In genomic region chr17:45440161-45440859, GRCh38 we compare ENCODE assay signal across 11 cellular contexts. TPM values are rescaled to one million over a fixed set of nuclear protein-coding genes. Genes with fewer than 3 reads are reported as not detected.
DNase-seq lines count a peak whose midpoint lies in the region; ATAC-seq, FAIRE-seq and TF ChIP-seq lines count a peak whose summit lies in the region.
"Had no signal": no experiment of that assay in that cellular context is flagged by ENCODE, and none has a peak within 500 bp of the region (broad histone marks: within the 10 kb centered on the region; RNA-seq: fewer than 3 reads in every experiment).

No MANE protein-coding gene starts in this region.

- 86% methylated on average over 10 of the region's 10 CpGs for WGBS in SK-N-SH (ENCODE audit: low lambda C conversion rate)
- 36 to 55% (median 48%) methylated on average over 10 of the region's 10 CpGs for WGBS in small intestine, 3 donors

- H3K27me3 ChIP-seq in SK-N-SH (ENCODE audit: insufficient read depth) (no peaks in the 10 kb centered on the region), small intestine (ENCODE audit: control insufficient read depth in 2 of 2, insufficient read depth in 2 of 2, low read length in 2 of 2) (no peaks in the 10 kb centered on the region), brain microvascular endothelial cell (replicated peaks) (no peaks in the 10 kb centered on the region)
- H3K27me3 ChIP-seq: heart left ventricle had no signal

- H3K4me3 ChIP-seq in SK-N-SH (ENCODE audit: low read depth in 2 of 2, low read length in 1 of 2) (no peak overlapping the region), fibroblast of mammary gland (ENCODE audit: control insufficient read depth, low read depth, low read length) (no peak overlapping the region), small intestine (ENCODE audit: low read depth in 1 of 2, low read length in 2 of 2) (no peak overlapping the region), brain microvascular endothelial cell (ENCODE audit: low read depth, low read length) (no peak overlapping the region)
- H3K4me3 ChIP-seq: heart left ventricle, SK-N-MC, thoracic aorta had no signal

- H3K9me3 ChIP-seq in SK-N-SH (no peaks in the 10 kb centered on the region), small intestine (ENCODE audit: control insufficient read depth, low read depth) (no peaks in the 10 kb centered on the region)
- H3K9me3 ChIP-seq: heart left ventricle, thoracic aorta had no signal

- POLR2A ChIA-PET in SK-N-SH (lab: Yijun Ruan, JAX) = no interaction called here

- H4K20me1 ChIP-seq in SK-N-SH (ENCODE audit: insufficient read depth) = no peaks in the 10 kb centered on the region

- no peak overlapping the region for H3K9ac ChIP-seq in SK-N-SH

- in situ Hi-C loops in brain microvascular endothelial cell (cut with HindIII; ENCODE audit: low pct_ligation_motif_present, low sequenced_read_pairs) = no loop called here

- TF ChIP-seq RAD21 in SK-N-SH (IDR thresholded peaks at IDR 0.05; ENCODE audit: low read length) = no peak

- H3K27ac ChIP-seq in SK-N-SH (ENCODE audit: low read depth in 2 of 2, low read length in 1 of 2) = no peak overlapping the region; a peak in 1 of 4 replicates
- peak overlapping the region in 1 of 2 donors; percentile 72 for H3K27ac ChIP-seq in small intestine (ENCODE audit: low read depth in 1 of 2, low read length in 1 of 2)
- H3K27ac ChIP-seq in brain microvascular endothelial cell = no peak overlapping the region
- H3K27ac ChIP-seq: heart left ventricle, SK-N-MC, thoracic aorta had no signal

- no peak overlapping the region for H2AFZ ChIP-seq in SK-N-SH (ENCODE audit: low read depth)

- ATAC-seq in SK-N-SH treated with all-trans-retinoic acid at 6 μM for 48 hours = no peak
- ATAC-seq in HG03469 (IDR thresholded peaks at IDR 0.05; ENCODE audit: unreplicated experiment) = no peak
- ATAC-seq: heart left ventricle had no signal

- peaks cover 4 to 11% of the 10 kb centered on the region in 2 experiments for H3K36me3 ChIP-seq in SK-N-SH (replicated peaks in 1 of 2; ENCODE audit: control insufficient read depth in 1 of 2, insufficient read depth in 2 of 2, low read length in 1 of 2)
- peaks cover 0 to 3% of the 10 kb centered on the region in 2 donors for H3K36me3 ChIP-seq in small intestine (ENCODE audit: control insufficient read depth in 2 of 2, insufficient read depth in 2 of 2, low read length in 2 of 2)
- peaks cover 4% of the 10 kb centered on the region for H3K36me3 ChIP-seq in brain microvascular endothelial cell (replicated peaks)

- no peak for TF ChIP-seq EP300 in SK-N-SH (IDR thresholded peaks at IDR 0.05; ENCODE audit: borderline replicate concordance in 1 of 2, low read depth in 1 of 2, low read length in 1 of 2)

- no peaks in the 10 kb centered on the region for H3F3A ChIP-seq in SK-N-SH (replicated peaks; ENCODE audit: insufficient read depth)

- H3K9me2 ChIP-seq in SK-N-SH = no peaks in the 10 kb centered on the region

- no peaks in the 10 kb centered on the region for H3K79me2 ChIP-seq in SK-N-SH (ENCODE audit: insufficient read depth)

- CTCF ChIA-PET in SK-N-SH (lab: Yijun Ruan, JAX) = interaction anchor here (0.6 to 1.0 kb wide), 3 partner anchors 12 to 483 kb away, joined by 3 to 4 read pairs (median 3); no protein-coding TSS in a partner anchor

- FAIRE-seq in small intestine (lab: Jason Lieb, UNC) = no peak

- H3K4me1 ChIP-seq in SK-N-SH (ENCODE audit: control insufficient read depth in 1 of 2, insufficient read depth in 2 of 2, low read depth in 1 of 2, low read length in 1 of 2) (peaks cover 0 to 58% of the 10 kb centered on the region in 2 experiments; a peak in 1 of 4 replicates), small intestine (ENCODE audit: control insufficient read depth in 2 of 2, insufficient read depth in 1 of 2, low read depth in 1 of 2, low read length in 1 of 2) (no peaks in the 10 kb centered on the region)

- TF ChIP-seq CTCF in SK-N-SH (IDR thresholded peaks at IDR 0.05) = no peak
- no peak for TF ChIP-seq CTCF in fibroblast of mammary gland (conservative IDR thresholded peaks at IDR 0.05; ENCODE audit: control insufficient read depth, insufficient read depth, low read depth, low read length)
- no peak for TF ChIP-seq CTCF in brain microvascular endothelial cell (IDR thresholded peaks at IDR 0.05; ENCODE audit: low read depth, low read length, missing control alignments)

- no peak for DNase-seq in SK-N-SH
- peak; percentile 82 for DNase-seq in NCI-H69 (lab: John Stamatoyannopoulos, UW)
- peak; percentile 19 for DNase-seq in fibroblast of mammary gland (ENCODE audit: low read depth)
- peak; percentile 71 for DNase-seq in small intestine
- DNase-seq in brain microvascular endothelial cell = no peak
- no peak for DNase-seq in cerebellar nuclear complex (lab: John Stamatoyannopoulos, UW)
- DNase-seq: heart left ventricle had no signal

- no peak overlapping the region for H3K4me2 ChIP-seq in SK-N-SH

TF ChIP-seq in SK-N-SH, 30 proteins besides CTCF, POLR2A, EP300 and RAD21:
- TF ChIP-seq RFX5 (IDR thresholded peaks at IDR 0.05; ENCODE audit: low read length) (no peak), MXI1 (IDR thresholded peaks at IDR 0.05; ENCODE audit: low read depth, low read length) (no peak), TEAD4 (IDR thresholded peaks at IDR 0.05; ENCODE audit: borderline replicate concordance, insufficient read depth) (no peak), CHD2 (IDR thresholded peaks at IDR 0.05; ENCODE audit: low read length, partially characterized antibody) (no peak), TCF12 (IDR thresholded peaks at IDR 0.05) (no peak), NFIC (IDR thresholded peaks at IDR 0.05; ENCODE audit: borderline replicate concordance) (peak; percentile 41; the same call in 1 of the 2 replicates), MEF2A (IDR thresholded peaks at IDR 0.05; ENCODE audit: borderline replicate concordance, low read depth) (no peak), TAF1 (IDR thresholded peaks at IDR 0.05; ENCODE audit: borderline replicate concordance, low read depth, low read length) (no peak)

TF ChIP-seq in SK-N-SH treated with all-trans-retinoic acid at 6 μM for 48 hours, 23 proteins besides CTCF, POLR2A, EP300 and RAD21 (continues in another document):
- TF ChIP-seq OSR1 (CRISPR knock-in tag; IDR thresholded peaks at IDR 0.05) (no peak), TOX (CRISPR knock-in tag; IDR thresholded peaks at IDR 0.05; ENCODE audit: borderline replicate concordance) (no peak), PATZ1 (CRISPR knock-in tag; IDR thresholded peaks at IDR 0.05; ENCODE audit: borderline replicate concordance) (no peak), BACH2 (CRISPR knock-in tag; IDR thresholded peaks at IDR 0.05; ENCODE audit: borderline replicate concordance) (no peak), CSDC2 (CRISPR knock-in tag; IDR thresholded peaks at IDR 0.05) (no peak), ZFP30 (CRISPR knock-in tag; IDR thresholded peaks at IDR 0.05) (no peak), SNAI2 (CRISPR knock-in tag; IDR thresholded peaks at IDR 0.05) (no peak), ZFP3 (CRISPR knock-in tag; IDR thresholded peaks at IDR 0.05) (no peak)
- TF ChIP-seq, protein P1, sequence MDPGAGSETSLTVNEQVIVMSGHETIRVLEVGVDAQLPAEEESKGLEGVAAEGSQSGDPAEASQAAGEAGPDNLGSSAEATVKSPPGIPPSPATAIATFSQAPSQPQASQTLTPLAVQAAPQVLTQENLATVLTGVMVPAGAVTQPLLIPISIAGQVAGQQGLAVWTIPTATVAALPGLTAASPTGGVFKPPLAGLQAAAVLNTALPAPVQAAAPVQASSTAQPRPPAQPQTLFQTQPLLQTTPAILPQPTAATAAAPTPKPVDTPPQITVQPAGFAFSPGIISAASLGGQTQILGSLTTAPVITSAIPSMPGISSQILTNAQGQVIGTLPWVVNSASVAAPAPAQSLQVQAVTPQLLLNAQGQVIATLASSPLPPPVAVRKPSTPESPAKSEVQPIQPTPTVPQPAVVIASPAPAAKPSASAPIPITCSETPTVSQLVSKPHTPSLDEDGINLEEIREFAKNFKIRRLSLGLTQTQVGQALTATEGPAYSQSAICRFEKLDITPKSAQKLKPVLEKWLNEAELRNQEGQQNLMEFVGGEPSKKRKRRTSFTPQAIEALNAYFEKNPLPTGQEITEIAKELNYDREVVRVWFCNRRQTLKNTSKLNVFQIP (CRISPR knock-in tag; IDR thresholded peaks at IDR 0.05; ENCODE audit: borderline replicate concordance, low read depth) = no peak
- TF ChIP-seq, protein P2, sequence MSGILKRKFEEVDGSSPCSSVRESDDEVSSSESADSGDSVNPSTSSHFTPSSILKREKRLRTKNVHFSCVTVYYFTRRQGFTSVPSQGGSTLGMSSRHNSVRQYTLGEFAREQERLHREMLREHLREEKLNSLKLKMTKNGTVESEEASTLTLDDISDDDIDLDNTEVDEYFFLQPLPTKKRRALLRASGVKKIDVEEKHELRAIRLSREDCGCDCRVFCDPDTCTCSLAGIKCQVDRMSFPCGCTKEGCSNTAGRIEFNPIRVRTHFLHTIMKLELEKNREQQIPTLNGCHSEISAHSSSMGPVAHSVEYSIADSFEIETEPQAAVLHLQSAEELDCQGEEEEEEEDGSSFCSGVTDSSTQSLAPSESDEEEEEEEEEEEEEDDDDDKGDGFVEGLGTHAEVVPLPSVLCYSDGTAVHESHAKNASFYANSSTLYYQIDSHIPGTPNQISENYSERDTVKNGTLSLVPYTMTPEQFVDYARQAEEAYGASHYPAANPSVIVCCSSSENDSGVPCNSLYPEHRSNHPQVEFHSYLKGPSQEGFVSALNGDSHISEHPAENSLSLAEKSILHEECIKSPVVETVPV (CRISPR knock-in tag; IDR thresholded peaks at IDR 0.05) = no peak

RNA-seq across cellular contexts. Expression of gene ARHGAP27, which starts 7.6 kb away (rescaled TPM):
- polyA plus RNA-seq in SK-N-SH (2012; rRNA removed) (2.1 and 4.3 TPM in 2 replicates), small intestine (100 to 1,000 TPM in 2 of 3 donors, 10 to 100 TPM in 1; 65.2 to 132 (median 106) TPM)
- 0.75 and 0.89 TPM in 2 replicates for polyA plus RNA-seq in SK-N-SH (2012; cell fraction: cytosol; rRNA removed)
- polyA plus RNA-seq in SK-N-SH (2012; cell fraction: nucleus; rRNA removed) = 25.3 and 25.5 TPM in 2 replicates

RNA-seq across cellular contexts. Expression of gene PLEKHM1, which starts 50.2 kb away (rescaled TPM):
- polyA plus RNA-seq in SK-N-SH (2012; rRNA removed) = 9.0 and 12.3 TPM in 2 replicates
- 4.6 and 5.4 TPM in 2 replicates for polyA plus RNA-seq in SK-N-SH (2012; cell fraction: cytosol; rRNA removed)
- 26.7 and 29.2 TPM in 2 replicates for polyA plus RNA-seq in SK-N-SH (2012; cell fraction: nucleus; rRNA removed)
- polyA plus RNA-seq in small intestine = 10 to 100 TPM; 12.2 to 13.9 (median 12.2) TPM

Comparison
In these comparisons a context has a peak if more than half of its experiments do, and no peak if none do; other contexts are left out.
1. DNase-seq: peak in NCI-H69 (single experiment), fibroblast of mammary gland (single experiment) and small intestine (single experiment); none in SK-N-SH (single experiment), brain microvascular endothelial cell (single experiment) and cerebellar nuclear complex (0 of 2).